Comparison of ENCODE assay signal across 12 cellular contexts in the genomic region with DNA sequence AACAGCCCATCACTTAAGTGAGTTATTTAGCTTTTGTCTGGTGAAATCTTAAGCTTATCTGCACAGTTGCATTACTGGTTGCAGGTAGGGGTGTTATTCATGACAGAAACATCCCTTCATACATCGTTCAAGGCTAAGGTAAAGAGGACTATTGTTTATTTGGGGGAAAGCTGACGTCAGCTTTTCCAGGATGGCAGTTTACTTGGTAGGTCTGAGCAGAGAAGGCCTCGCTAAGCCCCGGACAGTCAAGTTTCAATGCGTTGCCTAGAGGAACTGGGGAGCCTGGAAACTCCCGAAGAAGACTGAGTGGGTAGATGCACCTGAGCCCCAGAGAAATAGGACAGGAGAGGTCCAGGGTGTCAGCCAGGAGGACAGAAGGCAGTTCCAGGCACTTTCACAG. TPM values are rescaled to one million over a fixed set of nuclear protein-coding genes. Genes with fewer than 3 reads are reported as not detected.
DNase-seq lines count a peak whose midpoint lies in the region; ATAC-seq and TF ChIP-seq lines count a peak whose summit lies in the region.
"Had no signal": no experiment of that assay in that cellular context is flagged by ENCODE, and none has a peak within 500 bp of the region (broad histone marks: within the 10 kb centered on the region; RNA-seq: fewer than 3 reads in every experiment).

No MANE protein-coding gene starts in this region.

- peaks cover 9% of the 10 kb centered on the region for H3K4me1 ChIP-seq in endodermal cell (ENCODE audit: control insufficient read depth, insufficient read depth, low read length)

- H3K27me3 Mint-ChIP-seq in activated T-cell treated with anti-CD3 and anti-CD28 coated beads, Interleukin-2, amount 50 U/mL, for 24 hours: no peaks in the 10 kb centered on the region
- H3K27me3 Mint-ChIP-seq in endodermal cell (ENCODE audit: insufficient read depth): no peaks in the 10 kb centered on the region
- H3K27me3 Mint-ChIP-seq: stimulated activated naive CD8-positive, alpha-beta T cell treated with anti-CD3 and anti-CD28 coated beads, Interleukin-15, Interleukin-2, amounts not matched to agents 100 ng/mL and 50 ng/mL, for 24 hours had no signal

- no peak for TF ChIP-seq CTCF in endodermal cell (conservative IDR thresholded peaks at IDR 0.05)

- peaks cover 4% of the 10 kb centered on the region for H3K36me3 ChIP-seq in endodermal cell (ENCODE audit: control insufficient read depth, insufficient read depth, low read length)

- 75 to 77% methylated on average over 5 to 6 of the region's 6 CpGs for WGBS in endodermal cell (ENCODE audit: insufficient coverage in 1 of 2, insufficient read length in 1 of 2), 2 experiments

- peaks cover 63% of the 10 kb centered on the region for H3K4me1 Mint-ChIP-seq in activated T-cell treated with anti-CD3 and anti-CD28 coated beads, Interleukin-2, amount 50 U/mL, for 24 hours (ENCODE audit: low read depth)
- H3K4me1 Mint-ChIP-seq in endodermal cell: peaks cover 33% of the 10 kb centered on the region
- H3K4me1 Mint-ChIP-seq in stimulated activated effector memory CD8-positive, alpha-beta T cell treated with anti-CD3 and anti-CD28 coated beads, Interleukin-12 subunit alpha, Interleukin-12 subunit beta, amount 100 ng/mL, for 72 hours: peaks cover 52% of the 10 kb centered on the region

- no peak overlapping the region for H3K9ac ChIP-seq in endodermal cell (ENCODE audit: extremely low read depth, low read length, poor library complexity, severe bottlenecking)

- peak overlapping the region; percentile 69 for H3K27ac Mint-ChIP-seq in activated T-cell treated with anti-CD3 and anti-CD28 coated beads, Interleukin-2, amount 50 U/mL, for 24 hours
- H3K27ac Mint-ChIP-seq in endodermal cell: peak overlapping the region; percentile 88
- peak overlapping the region; percentile 67 for H3K27ac Mint-ChIP-seq in stimulated activated effector memory CD8-positive, alpha-beta T cell treated with anti-CD3 and anti-CD28 coated beads, Interleukin-12 subunit alpha, Interleukin-12 subunit beta, amount 100 ng/mL, for 72 hours

- ATAC-seq in stimulated activated effector memory CD8-positive, alpha-beta T cell treated with anti-CD3 and anti-CD28 coated beads, Interleukin-12 subunit alpha, Interleukin-12 subunit beta, amount 100 ng/mL, for 72 hours: no peak

- H3K9me3 ChIP-seq in endodermal cell (ENCODE audit: control insufficient read depth, low read length): no peaks in the 10 kb centered on the region

- H3K27ac ChIP-seq in endodermal cell (ENCODE audit: low read depth, low read length): peak overlapping the region; percentile 62

- no peaks in the 10 kb centered on the region for H3K9me3 Mint-ChIP-seq in activated T-cell treated with anti-CD3 and anti-CD28 coated beads, Interleukin-2, amount 50 U/mL, for 24 hours
- H3K9me3 Mint-ChIP-seq in endodermal cell: no peaks in the 10 kb centered on the region
- H3K9me3 Mint-ChIP-seq in stimulated activated effector memory CD8-positive, alpha-beta T cell treated with anti-CD3 and anti-CD28 coated beads, Interleukin-12 subunit alpha, Interleukin-12 subunit beta, amount 100 ng/mL, for 72 hours: no peaks in the 10 kb centered on the region
- H3K9me3 Mint-ChIP-seq: stimulated activated naive CD8-positive, alpha-beta T cell treated with anti-CD3 and anti-CD28 coated beads, Interleukin-15, Interleukin-2, amounts not matched to agents 100 ng/mL and 50 ng/mL, for 24 hours had no signal

- no peak overlapping the region for H3K4me3 Mint-ChIP-seq in activated T-cell treated with anti-CD3 and anti-CD28 coated beads, Interleukin-2, amount 50 U/mL, for 24 hours
- no peak overlapping the region for H3K4me3 Mint-ChIP-seq in endodermal cell
- no peak overlapping the region for H3K4me3 Mint-ChIP-seq in stimulated activated effector memory CD8-positive, alpha-beta T cell treated with anti-CD3 and anti-CD28 coated beads, Interleukin-12 subunit alpha, Interleukin-12 subunit beta, amount 100 ng/mL, for 72 hours

- no peaks in the 10 kb centered on the region for H3K27me3 ChIP-seq in endodermal cell (ENCODE audit: control insufficient read depth, insufficient read depth, low read length, poor library complexity, severe bottlenecking)

- no peak for DNase-seq in activated T-cell treated with anti-CD3 and anti-CD28 coated beads, Interleukin-2, amount 50 U/mL, for 24 hours
- no peak for DNase-seq in activated T-cell treated with anti-CD3 and anti-CD28 coated beads, Interleukin-2, amount 50 U/mL, for 48 hours
- peak; percentile 63 for DNase-seq in NCI-H69 (lab: John Stamatoyannopoulos, UW)
- DNase-seq in endodermal cell: no peak
- DNase-seq in stimulated activated effector memory CD8-positive, alpha-beta T cell treated with anti-CD3 and anti-CD28 coated beads, Interleukin-12 subunit alpha, Interleukin-12 subunit beta, amount 100 ng/mL, for 72 hours (ENCODE audit: low spot score in 2 of 2): no peak
- no peak for DNase-seq in kidney glomerular epithelial cell (lab: John Stamatoyannopoulos, UW)
- no peak for DNase-seq in stimulated activated CD4-positive, alpha-beta T cell treated with anti-CD3 and anti-CD28 coated beads, Interleukin-4, amount 100 ng/mL, for 1 hour
- DNase-seq in OCI-M1 (lab: John Stamatoyannopoulos, UW): no peak
- DNase-seq: activated naive CD4-positive, alpha-beta T cell; NCI-H2081 treated with DMSO at 0.1 percent for 48 hours had no signal

- peaks cover 23% of the 10 kb centered on the region for H3K36me3 Mint-ChIP-seq in activated T-cell treated with anti-CD3 and anti-CD28 coated beads, Interleukin-2, amount 50 U/mL, for 24 hours (ENCODE audit: low read depth)
- peaks cover 10% of the 10 kb centered on the region for H3K36me3 Mint-ChIP-seq in endodermal cell (ENCODE audit: low read depth)
- peaks cover 44% of the 10 kb centered on the region for H3K36me3 Mint-ChIP-seq in stimulated activated effector memory CD8-positive, alpha-beta T cell treated with anti-CD3 and anti-CD28 coated beads, Interleukin-12 subunit alpha, Interleukin-12 subunit beta, amount 100 ng/mL, for 72 hours

- no peak overlapping the region for H3K4me3 ChIP-seq in endodermal cell (ENCODE audit: low read length)

RNA-seq across cellular contexts. Expression of a gene that starts 2.2 kb away (rescaled TPM):
- not detected for total RNA-seq in endodermal cell
- 2,034 TPM for polyA plus RNA-seq in endodermal cell (2013, experiment 1 of 2)
- 2,520 TPM for polyA plus RNA-seq in endodermal cell (2013, experiment 2 of 2)
- total RNA-seq: liver had no signal
